Comparison of ENCODE assay signal across 8 cellular contexts in genomic region chr17:79778504-79779087, GRCh38. TPM values are rescaled to one million over a fixed set of nuclear protein-coding genes. Genes with fewer than 3 reads are reported as not detected.
DNase-seq lines count a peak whose midpoint lies in the region; ATAC-seq and TF ChIP-seq lines count a peak whose summit lies in the region.

No MANE protein-coding gene starts in this region.

- H3K9me3 Mint-ChIP-seq in activated T-cell treated with anti-CD3 and anti-CD28 coated beads, Interleukin-2, amount 50 U/mL, for 72 hours, result no peaks in the 10 kb centered on the region

- peak overlapping the region; percentile 96 for H3K4me3 Mint-ChIP-seq in activated T-cell treated with anti-CD3 and anti-CD28 coated beads, Interleukin-2, amount 50 U/mL, for 72 hours

- peak overlapping the region; percentile 82 for H3K27ac Mint-ChIP-seq in activated T-cell treated with anti-CD3 and anti-CD28 coated beads, Interleukin-2, amount 50 U/mL, for 72 hours

- peak; percentile 24 to 30 for ATAC-seq in activated T-cell treated with anti-CD3 and anti-CD28 coated beads, Interleukin-2, amount 50 U/mL, for 72 hours (replicated peaks in 1 of 2)
- no peak for ATAC-seq in HG02623 (IDR thresholded peaks at IDR 0.05; ENCODE audit: unreplicated experiment)

- peaks cover 73% of the 10 kb centered on the region for H3K27me3 Mint-ChIP-seq in activated T-cell treated with anti-CD3 and anti-CD28 coated beads, Interleukin-2, amount 50 U/mL, for 72 hours (ENCODE audit: low read depth)

- H3K9me3 ChIP-seq in tibial nerve, result no peaks in the 10 kb centered on the region

- TF ChIP-seq CTCF in tibial nerve (IDR thresholded peaks at IDR 0.05), result no peak

- peaks cover 0 to 13% (median 0%) of the 10 kb centered on the region in 3 donors for H3K36me3 ChIP-seq in tibial nerve

- peaks cover 0 to 3% of the 10 kb centered on the region in 2 donors for H3K36me3 Mint-ChIP-seq in activated T-cell treated with anti-CD3 and anti-CD28 coated beads, Interleukin-2, amount 50 U/mL, for 72 hours (ENCODE audit: insufficient read depth in 2 of 2)

- TF ChIP-seq RAD21 in Ishikawa (IDR thresholded peaks at IDR 0.05; ENCODE audit: low read depth), result no peak; the same call in 1 of the 2 replicates

- peaks cover 43% of the 10 kb centered on the region for H3K4me1 Mint-ChIP-seq in activated T-cell treated with anti-CD3 and anti-CD28 coated beads, Interleukin-2, amount 50 U/mL, for 72 hours (ENCODE audit: low read depth)

- TF ChIP-seq EP300 in Ishikawa (IDR thresholded peaks at IDR 0.05; ENCODE audit: borderline replicate concordance) (0 out of 2 replicates have a peak, but pooled peaks have one; percentile 4), tibial nerve (IDR thresholded peaks at IDR 0.05) (no peak)

- peaks cover 4 to 55% of the 10 kb centered on the region in 2 donors for H3K27me3 ChIP-seq in tibial nerve

- H3K4me1 ChIP-seq in tibial nerve, result peaks cover 0 to 26% (median 4%) of the 10 kb centered on the region in 4 donors

- WGBS in tibial nerve, 2 donors, result 4% methylated on average over 30 to 38 of the region's 49 CpGs

- DNase-seq in NCI-H2196 (lab: John Stamatoyannopoulos, UW; ENCODE audit: unreplicated experiment) (peak; percentile 47), NCI-H2196 treated with DMSO at 0.1 percent for 48 hours (lab: John Stamatoyannopoulos, UW; ENCODE audit: unreplicated experiment) (no peak), islet precursor cell (peak; percentile 70), tibial nerve (ENCODE audit: low spot score in 2 of 2) (no peak), CD1c-positive myeloid dendritic cell (ENCODE audit: extremely low spot score) (no peak)
- peak in 1 of 2 donors; percentile 30 for DNase-seq in activated T-cell treated with anti-CD3 and anti-CD28 coated beads, Interleukin-2, amount 50 U/mL, for 72 hours

- peak overlapping the region; percentile 49 to 83 (median 66) for H3K27ac ChIP-seq in tibial nerve

- TF ChIP-seq POLR2A in tibial nerve (IDR thresholded peaks at IDR 0.05), result no peak

- peak overlapping the region; percentile 51 to 80 (median 60) for H3K4me3 ChIP-seq in tibial nerve

TF ChIP-seq in Ishikawa, 13 proteins besides CTCF, POLR2A, EP300 and RAD21:
- TF ChIP-seq TAF1 (IDR thresholded peaks at IDR 0.05; ENCODE audit: low read depth), result no peak
- TF ChIP-seq YY1 (IDR thresholded peaks at IDR 0.05; ENCODE audit: low read depth), result no peak
- no peak for TF ChIP-seq FOXM1 (IDR thresholded peaks at IDR 0.05; ENCODE audit: borderline replicate concordance, low read depth)
- no peak for TF ChIP-seq USF1 (IDR thresholded peaks at IDR 0.05)
- no peak for TF ChIP-seq CREB1 (IDR thresholded peaks at IDR 0.05; ENCODE audit: low read depth)
- TF ChIP-seq CEBPB (IDR thresholded peaks at IDR 0.05), result no peak
- peak; percentile 83 for TF ChIP-seq NFIC (IDR thresholded peaks at IDR 0.05)
- peak; percentile 89 for TF ChIP-seq ZBTB7A (IDR thresholded peaks at IDR 0.05; ENCODE audit: low read depth)
- TF ChIP-seq, protein P1, sequence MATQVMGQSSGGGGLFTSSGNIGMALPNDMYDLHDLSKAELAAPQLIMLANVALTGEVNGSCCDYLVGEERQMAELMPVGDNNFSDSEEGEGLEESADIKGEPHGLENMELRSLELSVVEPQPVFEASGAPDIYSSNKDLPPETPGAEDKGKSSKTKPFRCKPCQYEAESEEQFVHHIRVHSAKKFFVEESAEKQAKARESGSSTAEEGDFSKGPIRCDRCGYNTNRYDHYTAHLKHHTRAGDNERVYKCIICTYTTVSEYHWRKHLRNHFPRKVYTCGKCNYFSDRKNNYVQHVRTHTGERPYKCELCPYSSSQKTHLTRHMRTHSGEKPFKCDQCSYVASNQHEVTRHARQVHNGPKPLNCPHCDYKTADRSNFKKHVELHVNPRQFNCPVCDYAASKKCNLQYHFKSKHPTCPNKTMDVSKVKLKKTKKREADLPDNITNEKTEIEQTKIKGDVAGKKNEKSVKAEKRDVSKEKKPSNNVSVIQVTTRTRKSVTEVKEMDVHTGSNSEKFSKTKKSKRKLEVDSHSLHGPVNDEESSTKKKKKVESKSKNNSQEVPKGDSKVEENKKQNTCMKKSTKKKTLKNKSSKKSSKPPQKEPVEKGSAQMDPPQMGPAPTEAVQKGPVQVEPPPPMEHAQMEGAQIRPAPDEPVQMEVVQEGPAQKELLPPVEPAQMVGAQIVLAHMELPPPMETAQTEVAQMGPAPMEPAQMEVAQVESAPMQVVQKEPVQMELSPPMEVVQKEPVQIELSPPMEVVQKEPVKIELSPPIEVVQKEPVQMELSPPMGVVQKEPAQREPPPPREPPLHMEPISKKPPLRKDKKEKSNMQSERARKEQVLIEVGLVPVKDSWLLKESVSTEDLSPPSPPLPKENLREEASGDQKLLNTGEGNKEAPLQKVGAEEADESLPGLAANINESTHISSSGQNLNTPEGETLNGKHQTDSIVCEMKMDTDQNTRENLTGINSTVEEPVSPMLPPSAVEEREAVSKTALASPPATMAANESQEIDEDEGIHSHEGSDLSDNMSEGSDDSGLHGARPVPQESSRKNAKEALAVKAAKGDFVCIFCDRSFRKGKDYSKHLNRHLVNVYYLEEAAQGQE (IDR thresholded peaks at IDR 0.05; ENCODE audit: low read depth), result no peak
- TF ChIP-seq TCF12 (IDR thresholded peaks at IDR 0.05; ENCODE audit: low read depth), result 0 out of 2 replicates have a peak, but pooled peaks have one; percentile 8
- peak; percentile 12; the same call in 1 of the 2 replicates for TF ChIP-seq MAX (IDR thresholded peaks at IDR 0.05)
- TF ChIP-seq TEAD4 (IDR thresholded peaks at IDR 0.05), result no peak
- TF ChIP-seq EGR1 (IDR thresholded peaks at IDR 0.05), result no peak

RNA-seq across cellular contexts. Expression of gene CBX2, which starts 0.6 kb away (rescaled TPM):
- total RNA-seq in activated T-cell treated with anti-CD3 and anti-CD28 coated beads, Interleukin-2, amount 50 U/mL, for 72 hours, result 1 to 10 TPM; 2.4 to 5.6 TPM
- 1 to 10 TPM; 2.4 to 5.9 (median 4.5) TPM for total RNA-seq in tibial nerve

RNA-seq across cellular contexts. Expression of gene CBX8, which starts 18.3 kb away (rescaled TPM):
- 1 to 10 TPM; 6.0 to 7.2 TPM for total RNA-seq in activated T-cell treated with anti-CD3 and anti-CD28 coated beads, Interleukin-2, amount 50 U/mL, for 72 hours
- 1 to 10 TPM in 1 of 4 donors, under 1 TPM in 2, not detected in 1; 0.84 to 4.2 (median 0.87) TPM for total RNA-seq in tibial nerve

RNA-seq across cellular contexts. Expression of gene ENPP7, which starts 47.9 kb away (rescaled TPM):
- not detected for total RNA-seq in activated T-cell treated with anti-CD3 and anti-CD28 coated beads, Interleukin-2, amount 50 U/mL, for 72 hours
- not detected for total RNA-seq in tibial nerve

Comparison
In these comparisons a context has a peak if more than half of its experiments do, and no peak if none do; other contexts are left out.
1. DNase-seq: peak in NCI-H2196 (single experiment) and islet precursor cell (single experiment); none in NCI-H2196 treated with DMSO at 0.1 percent for 48 hours (single experiment), tibial nerve (0 of 2) and CD1c-positive myeloid dendritic cell (single experiment).